1 cellular context compared by ENCODE assay signal in genomic region chr2:146135245-146135644, GRCh38.
TF ChIP-seq lines count a peak whose summit lies in the region.

No MANE protein-coding gene starts in this region.

TF ChIP-seq in GM23338, 12 proteins besides CTCF, POLR2A, EP300 and RAD21:
- TF ChIP-seq ZNF462 (CRISPR knock-in tag; IDR thresholded peaks at IDR 0.05) (no peak), EZH2 (IDR thresholded peaks at IDR 0.05; ENCODE audit: low read depth, unreplicated experiment) (no peak), ZNF331 (CRISPR knock-in tag; IDR thresholded peaks at IDR 0.05; ENCODE audit: low read depth) (no peak)
TF ChIP-seq in GM23338: peak in this region for 0.
